Comparison of ENCODE assay signal across 9 cellular contexts in genomic region chr20:2006452-2007381, GRCh38. TPM values are rescaled to one million over a fixed set of nuclear protein-coding genes. Genes with fewer than 3 reads are reported as not detected.
DNase-seq lines count a peak whose midpoint lies in the region; ATAC-seq, FAIRE-seq and TF ChIP-seq lines count a peak whose summit lies in the region.
"Had no signal": no experiment of that assay in that cellular context is flagged by ENCODE, and none has a peak within 500 bp of the region (broad histone marks: within the 10 kb centered on the region; RNA-seq: fewer than 3 reads in every experiment).

No MANE protein-coding gene starts in this region.

- peak in 1 of 2 experiments; percentile 53; a peak in 2 of 4 replicates for TF ChIP-seq RAD21 in K562 (CRISPR knock-in tag; conservative IDR thresholded peaks at IDR 0.05 in 1 of 2, IDR thresholded peaks at IDR 0.05 in 1 of 2)
- peak; percentile 67 for TF ChIP-seq RAD21 in HepG2 (CRISPR knock-in tag; IDR thresholded peaks at IDR 0.05)

- H3K27me3 ChIP-seq in K562 (ENCODE audit: control insufficient read depth in 2 of 2, insufficient read depth in 2 of 2, low read length in 2 of 2), result no peaks in the 10 kb centered on the region
- no peaks in the 10 kb centered on the region for H3K27me3 ChIP-seq in HepG2 (ENCODE audit: control insufficient read depth in 1 of 2, insufficient read depth in 2 of 2, low read length in 2 of 2)
- peaks cover 0 to 12% of the 10 kb centered on the region in 2 donors for H3K27me3 ChIP-seq in tibial nerve

- in situ Hi-C loops in K562 (cut with MboI), result no loop called here
- in situ Hi-C loops in HepG2 (cut with HindIII; ENCODE audit: extremely low pct_ligation_motif_present, low pct_unique_long_range_greater_than_20kb), result loop anchor here (5.0 kb wide), 2 partner anchors 86 to 166 kb away; no protein-coding TSS in a partner anchor

- H3K36me3 ChIP-seq in K562 (ENCODE audit: control insufficient read depth, insufficient read depth, low read length) (no peaks in the 10 kb centered on the region), HepG2 (replicated peaks in 1 of 2; ENCODE audit: control insufficient read depth in 1 of 2, insufficient read depth in 2 of 2, low read length in 2 of 2) (no peaks in the 10 kb centered on the region), tibial nerve (no peaks in the 10 kb centered on the region)

- no peak overlapping the region for H3K27ac ChIP-seq in K562 (ENCODE audit: extremely low read depth, low read depth, low read length)
- H3K27ac ChIP-seq in HepG2 (ENCODE audit: extremely low read length, insufficient read depth, low read length), result no peak overlapping the region
- H3K27ac ChIP-seq in tibial nerve, result no peak overlapping the region

- TF ChIP-seq CTCF in AG10803 (conservative IDR thresholded peaks at IDR 0.05; ENCODE audit: low read length) (peak; percentile 71), GM10248 (IDR thresholded peaks at IDR 0.05; ENCODE audit: control extremely low read depth, extremely low read depth, low read depth, missing control alignments) (peak; percentile 60), K562 (IDR thresholded peaks at IDR 0.05 in 2 of 3, conservative IDR thresholded peaks at IDR 0.05 in 1 of 3; ENCODE audit: insufficient read depth in 2 of 3, low read depth in 1 of 3, low read length in 3 of 3) (peak; percentile 52 to 76 (median 60)), HepG2 (CRISPR knock-in tag; IDR thresholded peaks at IDR 0.05) (peak; percentile 80), tibial nerve (IDR thresholded peaks at IDR 0.05) (peak in 3 of 5 experiments; percentile 38 to 56 (median 51))

- TF ChIP-seq POLR2A in K562 (conservative IDR thresholded peaks at IDR 0.05) (no peak), HepG2 (IDR thresholded peaks at IDR 0.05; ENCODE audit: insufficient read depth in 1 of 2, low read depth in 2 of 2, low read length in 2 of 2) (no peak), tibial nerve (IDR thresholded peaks at IDR 0.05) (no peak)

- H3K4me3 ChIP-seq in AG10803 (ENCODE audit: low read length) (no peak overlapping the region), K562 (no peak overlapping the region), HepG2 (replicated peaks in 1 of 3; ENCODE audit: insufficient read depth in 1 of 3, low read depth in 2 of 3, low read length in 3 of 3) (no peak overlapping the region), tibial nerve (no peak overlapping the region)

- H3K79me2 ChIP-seq in K562 (ENCODE audit: control insufficient read depth, insufficient read depth, low read length) (no peaks in the 10 kb centered on the region), HepG2 (ENCODE audit: insufficient read depth, low read length) (no peaks in the 10 kb centered on the region)

- POLR2A ChIA-PET in GM10248 (lab: Yijun Ruan, JAX) (no interaction called here), K562 (lab: Yijun Ruan, JAX) (interaction anchor here (1.6 kb wide), 1 partner anchor 164 kb away, joined by 4 read pairs; no protein-coding TSS in a partner anchor), HepG2 (lab: Yijun Ruan, JAX) (no interaction called here)

- H3K4me1 ChIP-seq in K562 (replicated peaks in 1 of 2; ENCODE audit: control insufficient read depth in 2 of 2, insufficient read depth in 2 of 2, low read length in 2 of 2) (no peaks in the 10 kb centered on the region), HepG2 (ENCODE audit: insufficient read depth, low read length) (peaks cover 9% of the 10 kb centered on the region), tibial nerve (no peaks in the 10 kb centered on the region)

- FAIRE-seq in K562 (lab: Jason Lieb, UNC), result no peak
- peak; percentile 85 for FAIRE-seq in HepG2 (lab: Jason Lieb, UNC)
- FAIRE-seq: islet of Langerhans had no signal

- H3K9ac ChIP-seq in K562 (ENCODE audit: insufficient read depth in 1 of 2, low read depth in 2 of 2, low read length in 2 of 2), result no peak overlapping the region
- no peak overlapping the region for H3K9ac ChIP-seq in HepG2 (ENCODE audit: insufficient read depth, low read depth, low read length)

- DNase-seq in AG10803 (ENCODE audit: low read depth) (peak; percentile 86), GM10248 (ENCODE audit: extremely low spot score) (peak; percentile 59), NCI-H446 treated with DMSO at 0.1 percent for 48 hours (lab: John Stamatoyannopoulos, UW) (peak; percentile 18), K562 (ENCODE audit: extremely low read depth in 1 of 4, low spot score in 3 of 4) (peak; percentile 46 to 70 (median 58)), HepG2 (ENCODE audit: low spot score) (peak; percentile 46), tibial nerve (ENCODE audit: low spot score in 2 of 2) (no peak), hippocampal formation (lab: John Stamatoyannopoulos, UW) (no peak), foreskin melanocyte (no peak)

- intact Hi-C loops in K562 (cut with micrococcal nuclease) (loop anchor here (1.0 to 5.0 kb wide), 2 partner anchors 86 to 166 kb away; no protein-coding TSS in a partner anchor), HepG2 (cut with micrococcal nuclease; ENCODE audit: unreplicated experiment) (loop anchor here (1.0 to 5.0 kb wide), 4 partner anchors 39 to 164 kb away; no protein-coding TSS in a partner anchor)

- CTCF ChIA-PET in GM10248 (lab: Yijun Ruan, JAX), result interaction anchor here (0.9 to 7.0 kb wide), 26 partner anchors 8 to 313 kb away, joined by 3 to 56 read pairs (median 4); no protein-coding TSS in a partner anchor
- CTCF ChIA-PET in K562 (lab: Yijun Ruan, JAX; ENCODE audit: low intra/inter-chr PET ratio), result interaction anchor here (2.4 kb wide), 1 partner anchor 166 kb away, joined by 14 read pairs; no protein-coding TSS in a partner anchor
- CTCF ChIA-PET in HepG2 (lab: Yijun Ruan, JAX; ENCODE audit: low intra/inter-chr PET ratio, low total read pairs), result interaction anchor here (2.7 to 3.7 kb wide), 2 partner anchors 87 to 166 kb away, joined by 25 to 35 read pairs; no protein-coding TSS in a partner anchor

- ATAC-seq in K562, result peak; percentile 70
- ATAC-seq in HepG2, result peak; percentile 81

- H4K20me1 ChIP-seq in K562 (replicated peaks; ENCODE audit: control insufficient read depth, insufficient read depth, low read length), result no peaks in the 10 kb centered on the region
- H4K20me1 ChIP-seq in HepG2 (ENCODE audit: insufficient read depth, low read length), result peaks cover 9% of the 10 kb centered on the region; the same call in 1 of the 2 replicates

- H3K9me1 ChIP-seq in K562 (ENCODE audit: control insufficient read depth, insufficient read depth, low read length), result no peaks in the 10 kb centered on the region

- H3K4me2 ChIP-seq in K562 (ENCODE audit: insufficient read depth, low read length) (no peak overlapping the region), HepG2 (ENCODE audit: low read depth, low read length) (no peak overlapping the region)

- TF ChIP-seq EP300 in K562 (IDR thresholded peaks at IDR 0.05; ENCODE audit: low read length), result no peak
- TF ChIP-seq EP300 in HepG2 (IDR thresholded peaks at IDR 0.05; ENCODE audit: low read depth in 2 of 2, low read length in 2 of 2), result no peak
- TF ChIP-seq EP300 in HepG2 (CRISPR knock-in tag; IDR thresholded peaks at IDR 0.05; ENCODE audit: borderline replicate concordance), result no peak
- TF ChIP-seq EP300 in tibial nerve (IDR thresholded peaks at IDR 0.05), result no peak

- no peak overlapping the region for H2AFZ ChIP-seq in K562 (ENCODE audit: low read depth, low read length)
- no peak overlapping the region for H2AFZ ChIP-seq in HepG2 (ENCODE audit: low read length)

- BruUV-seq in K562 (replicated peaks; lab: Mats Ljungman, UMichigan), result no TSS peak
- BruUV-seq in HepG2 (replicated peaks; lab: Mats Ljungman, UMichigan), result no TSS peak

- no peaks in the 10 kb centered on the region for H3K9me3 ChIP-seq in K562 (replicated peaks; ENCODE audit: control insufficient read depth, insufficient read depth, low read depth, low read length)
- H3K9me3 ChIP-seq in HepG2 (ENCODE audit: low read length), result no peaks in the 10 kb centered on the region
- H3K9me3 ChIP-seq in tibial nerve, result no peaks in the 10 kb centered on the region

- 13% methylated on average over 20 of the region's 20 CpGs for WGBS in K562 (ENCODE audit: insufficient coverage, low coverage, missing lambda C conversion rate)
- WGBS in HepG2 (ENCODE audit: low lambda C conversion rate), result 10% methylated on average over 20 of the region's 20 CpGs
- WGBS in tibial nerve, 2 donors, result 24 to 25% methylated on average over 20 of the region's 20 CpGs

RNA-seq across cellular contexts. Expression of gene PDYN, which starts 12.9 kb away (rescaled TPM):
- total RNA-seq in K562 (2011; cell fraction: chromatin; rRNA removed; ENCODE audit: low replicate concordance), result not detected in 2 replicates
- total RNA-seq in K562 (2011; cell fraction: nucleolus; rRNA removed), result not detected in 2 replicates
- total RNA-seq in K562 (2011; cell fraction: nucleoplasm; rRNA removed), result not detected in 2 replicates
- not detected in 2 replicates for total RNA-seq in K562 (2014; rRNA removed)
- not detected in 2 replicates for total RNA-seq in K562 (2014; rRNA removed; fragmentation: Illumina TruSeq; extraction: Trizol)
- not detected in 2 replicates for total RNA-seq in K562 (2015; rRNA removed; fragmentation: Illumina TruSeq; extraction: Trizol)
- total RNA-seq in K562 (2021), result not detected in 2 replicates
- polyA plus RNA-seq in K562 (2011; rRNA removed), result not detected in 2 replicates
- polyA plus RNA-seq in K562 (2011; cell fraction: cytosol; rRNA removed), result not detected in 2 replicates
- polyA plus RNA-seq in K562 (2011; cell fraction: nucleus; rRNA removed), result not detected in 2 replicates
- not detected in 2 replicates for polyA plus RNA-seq in K562 (2012)
- polyA plus RNA-seq in K562 (2014; fragmentation: Illumina TruSeq; extraction: Trizol), result not detected in 2 replicates
- polyA plus RNA-seq in K562 (2014; fragmentation: Nextera tagmentation; extraction: Ambion mirVana), result not detected
- polyA plus RNA-seq in K562 (2014; rRNA removed), result not detected in 2 replicates
- polyA minus RNA-seq in K562 (2011; rRNA and poly(A)+ RNA removed), result not detected in 2 replicates
- polyA minus RNA-seq in K562 (2011; cell fraction: cytosol; rRNA and poly(A)+ RNA removed), result not detected in 2 replicates
- not detected in 2 replicates for polyA minus RNA-seq in K562 (2011; cell fraction: nucleus; rRNA and poly(A)+ RNA removed)
- not detected in 2 replicates for total RNA-seq in HepG2 (2016; rRNA removed; fragmentation: Illumina TruSeq; extraction: Trizol)
- not detected in 2 replicates for total RNA-seq in HepG2 (2016; cell fraction: cytosol; rRNA removed; fragmentation: Illumina TruSeq; extraction: Trizol; ENCODE audit: low read depth)
- not detected in 2 replicates for total RNA-seq in HepG2 (2016; cell fraction: insoluble cytoplasmic fraction; rRNA removed; fragmentation: Illumina TruSeq; extraction: Trizol)
- total RNA-seq in HepG2 (2016; cell fraction: membrane; rRNA removed; fragmentation: Illumina TruSeq; extraction: Trizol), result not detected in 2 replicates
- total RNA-seq in HepG2 (2016; cell fraction: nucleus; rRNA removed; fragmentation: Illumina TruSeq; extraction: Trizol), result not detected in 2 replicates
- polyA plus RNA-seq in HepG2 (2011; rRNA removed), result not detected in 2 replicates
- polyA plus RNA-seq in HepG2 (2011; cell fraction: cytosol; rRNA removed), result not detected in 2 replicates
- polyA plus RNA-seq in HepG2 (2011; cell fraction: nucleus; rRNA removed), result not detected in 2 replicates
- polyA plus RNA-seq in HepG2 (2012), result not detected in 2 replicates
- polyA plus RNA-seq in HepG2 (2016; cell fraction: cytosol; fragmentation: Illumina TruSeq; extraction: Trizol; ENCODE audit: low read depth), result not detected in 2 replicates
- not detected in 2 replicates for polyA plus RNA-seq in HepG2 (2016; cell fraction: insoluble cytoplasmic fraction; fragmentation: Illumina TruSeq; extraction: Trizol; ENCODE audit: low read depth)
- polyA plus RNA-seq in HepG2 (2016; cell fraction: membrane; fragmentation: Illumina TruSeq; extraction: Trizol; ENCODE audit: low read depth), result not detected in 2 replicates
- not detected in 2 replicates for polyA plus RNA-seq in HepG2 (2016; cell fraction: nucleus; fragmentation: Illumina TruSeq; extraction: Trizol; ENCODE audit: insufficient read depth, low read depth)
- polyA minus RNA-seq in HepG2 (2011; rRNA and poly(A)+ RNA removed; ENCODE audit: low replicate concordance), result not detected in 2 replicates
- polyA minus RNA-seq in HepG2 (2011; cell fraction: cytosol; rRNA and poly(A)+ RNA removed), result not detected in 2 replicates
- polyA minus RNA-seq in HepG2 (2011; cell fraction: nucleus; rRNA and poly(A)+ RNA removed), result not detected in 2 replicates
- total RNA-seq in tibial nerve, result not detected

Comparison
In these comparisons a context has a peak if more than half of its experiments do, and no peak if none do; other contexts are left out.
1. DNase-seq: peak in AG10803 (single experiment), GM10248 (single experiment), NCI-H446 treated with DMSO at 0.1 percent for 48 hours (single experiment), K562 (4 of 4) and HepG2 (single experiment); none in tibial nerve (0 of 2), hippocampal formation (0 of 2) and foreskin melanocyte (single experiment).
2. Peak in every context shown above with its lines, with median percentiles within 50 percentile points of each other: CTCF ChIP-seq.